In the genomic region with DNA sequence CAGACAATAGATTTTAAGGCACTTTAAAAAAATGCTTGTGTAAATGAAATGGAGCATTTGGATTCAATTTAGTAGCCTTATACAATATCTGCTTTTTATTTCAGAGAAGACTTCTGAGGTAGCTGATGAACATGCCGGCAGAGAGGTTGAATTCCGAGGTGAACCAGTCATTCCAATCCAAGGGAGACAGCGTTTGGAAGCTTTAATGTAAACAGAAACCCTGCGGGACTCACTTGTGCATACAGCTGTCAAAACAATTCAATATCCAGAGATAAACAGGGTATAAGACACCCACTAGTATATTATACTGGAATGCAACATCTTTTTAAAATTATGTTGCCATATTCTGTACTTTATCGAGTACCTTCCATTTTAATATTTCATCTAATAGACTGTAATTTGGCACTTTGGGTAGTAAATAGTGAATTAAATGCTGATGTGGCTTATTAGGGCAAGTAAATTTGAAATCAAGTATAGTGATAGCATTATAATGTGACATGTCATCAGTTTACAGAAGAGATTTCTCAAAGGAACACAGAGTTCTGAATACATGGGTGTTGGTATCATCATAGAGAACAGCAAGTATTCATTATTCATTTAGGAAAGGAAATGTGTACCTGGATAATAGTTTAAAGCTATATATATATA, we compare ENCODE assay signal across 28 cellular contexts.
A peak's percentile ranks its signal among the peaks of the same experiment; 100 is the strongest.
DNase-seq lines count a peak whose midpoint lies in the region; ATAC-seq and TF ChIP-seq lines count a peak whose summit lies in the region.
"Had no signal": no experiment of that assay in that cellular context is flagged by ENCODE, and none has a peak within 500 bp of the region (broad histone marks: within the 10 kb centered on the region; RNA-seq: fewer than 3 reads in every experiment).

No MANE protein-coding gene starts in this region.

- no peak overlapping the region for H2BK120ac ChIP-seq in mesenchymal stem cell (ENCODE audit: low read depth, low read length)

- H3K4me1 ChIP-seq in mesenchymal stem cell (ENCODE audit: control insufficient read depth, insufficient read depth, low read depth, low read length): peaks cover 10% of the 10 kb centered on the region
- H3K4me1 ChIP-seq: esophagus squamous epithelium, left lung, parathyroid adenoma had no signal

- H3K14ac ChIP-seq in mesenchymal stem cell (ENCODE audit: low read length in 2 of 2): no peak overlapping the region

- no peak overlapping the region for H2AFZ ChIP-seq in mesenchymal stem cell (ENCODE audit: low read depth, low read length)
- H2AFZ ChIP-seq: parathyroid adenoma had no signal

- no peak overlapping the region for H2BK15ac ChIP-seq in mesenchymal stem cell (ENCODE audit: low read depth, poor library complexity, severe bottlenecking)

- ATAC-seq in esophagus mucosa: no peak
- ATAC-seq: activated CD4-positive, alpha-beta T cell treated with anti-CD3 and anti-CD28 coated beads for 36 hours; activated CD8-positive, alpha-beta T cell treated with anti-CD3 and anti-CD28 coated beads for 36 hours; GM12878; left lung had no signal

- H3K9ac ChIP-seq in mesenchymal stem cell (ENCODE audit: low read length): no peak overlapping the region
- H3K9ac ChIP-seq: parathyroid adenoma had no signal

- peak overlapping the region; percentile 74 for H3K27ac ChIP-seq in mesenchymal stem cell (ENCODE audit: low read length, poor library complexity, severe bottlenecking)
- H3K27ac ChIP-seq: esophagus squamous epithelium, left lung, parathyroid adenoma, VCaP had no signal

- H3K4me2 ChIP-seq in mesenchymal stem cell (ENCODE audit: low read length, poor library complexity, severe bottlenecking): no peak overlapping the region

- TF ChIP-seq CTCF in AG09319 (IDR thresholded peaks at IDR 0.05; ENCODE audit: low read depth, low read length): no peak

- no peaks in the 10 kb centered on the region for H3K9me3 ChIP-seq in mesenchymal stem cell (ENCODE audit: control insufficient read depth, low read length)
- H3K9me3 ChIP-seq: esophagus squamous epithelium, left lung, tibial artery had no signal

- H3K23ac ChIP-seq in mesenchymal stem cell (ENCODE audit: low read length in 2 of 2): no peak overlapping the region

- H3K27me3 ChIP-seq in mesenchymal stem cell (ENCODE audit: control insufficient read depth in 1 of 2, insufficient read depth in 1 of 2, low read length in 2 of 2): no peaks in the 10 kb centered on the region
- H3K27me3 ChIP-seq: esophagus squamous epithelium, left lung, tibial artery had no signal

- H3K4me3 ChIP-seq in mesenchymal stem cell (ENCODE audit: insufficient read depth in 1 of 2, low read depth in 1 of 2, low read length in 2 of 2): no peak overlapping the region
- H3K4me3 ChIP-seq: esophagus squamous epithelium, GM12878, left lung, tibial artery had no signal

- no peak overlapping the region for H2BK12ac ChIP-seq in mesenchymal stem cell (ENCODE audit: low read length in 2 of 2)

- peak overlapping the region; percentile 19 for H2BK5ac ChIP-seq in mesenchymal stem cell (ENCODE audit: low read depth, low read length, poor library complexity, severe bottlenecking)

- no peak overlapping the region for H3K18ac ChIP-seq in mesenchymal stem cell (ENCODE audit: low read depth in 1 of 2, low read length in 2 of 2)

- H3K36me3 ChIP-seq in mesenchymal stem cell (ENCODE audit: control insufficient read depth in 1 of 2, insufficient read depth in 2 of 2, low read depth in 1 of 2, low read length in 2 of 2): no peaks in the 10 kb centered on the region
- H3K36me3 ChIP-seq: esophagus squamous epithelium, left lung, tibial artery had no signal

- 22% methylated on average over 4 of the region's 5 CpGs for WGBS in mesenchymal stem cell

- DNase-seq in AG09319 (ENCODE audit: extremely low read depth, low read depth): peak; percentile 60
- peak; percentile 38 for DNase-seq in NCI-H146 treated with DMSO at 0.1 percent for 48 hours (lab: John Stamatoyannopoulos, UW; ENCODE audit: unreplicated experiment)
- peak; percentile 90 for DNase-seq in brain pericyte (ENCODE audit: low read depth, low spot score)
- peak; percentile 10 for DNase-seq in mesenchymal stem cell
- no peak for DNase-seq in NCI-H2029 (lab: John Stamatoyannopoulos, UW)
- DNase-seq in HuH-7.5 (ENCODE audit: low spot score): no peak
- DNase-seq in NAMALWA (ENCODE audit: low spot score): no peak
- DNase-seq: activated CD4-positive, alpha-beta T cell treated with anti-CD3 and anti-CD28 coated beads for 36 hours; activated CD8-positive, alpha-beta memory T cell treated with anti-CD3 and anti-CD28 coated beads, Interleukin-2, amount 50 U/mL, for 48 hours; activated CD8-positive, alpha-beta T cell treated with anti-CD3 and anti-CD28 coated beads for 36 hours; activated naive CD4-positive, alpha-beta T cell treated with anti-CD3 and anti-CD28 coated beads, Interleukin-2, amount 10 ng/mL, durations not matched to agents 7 days and 5 days; CD4-positive, alpha-beta T cell; EL; esophagus squamous epithelium; GOT3; immature natural killer cell; left lung; MM.1S; NCI-H2081 treated with DMSO at 0.1 percent for 48 hours; NCI-H2227 treated with DMSO at 0.1 percent for 48 hours; NCI-H748 treated with DMSO at 0.1 percent for 48 hours; stimulated activated CD4-positive, alpha-beta T cell treated with anti-CD3 and anti-CD28 coated beads, Interleukin-4, amount 100 ng/mL, for 24 hours; T1000; tibial artery had no signal

- H3K4ac ChIP-seq in mesenchymal stem cell (ENCODE audit: low read depth in 1 of 2, low read length in 2 of 2): no peak overlapping the region

- H2AK5ac ChIP-seq in mesenchymal stem cell (ENCODE audit: low read length, severe bottlenecking): no peak overlapping the region

- no peaks in the 10 kb centered on the region for H3K79me1 ChIP-seq in mesenchymal stem cell (replicated peaks; ENCODE audit: low read length, poor library complexity, severe bottlenecking)

- H4K91ac ChIP-seq in mesenchymal stem cell (ENCODE audit: low read length): no peak overlapping the region

- H4K8ac ChIP-seq in mesenchymal stem cell (ENCODE audit: low read length): no peak overlapping the region

Comparison
In these comparisons a context has a peak if more than half of its experiments do, and no peak if none do; other contexts are left out.
1. DNase-seq: peak in AG09319 (single experiment), NCI-H146 treated with DMSO at 0.1 percent for 48 hours (single experiment), brain pericyte (single experiment) and mesenchymal stem cell (single experiment); none in NCI-H2029 (single experiment), HuH-7.5 (single experiment) and NAMALWA (single experiment).